ENCODE assay signal across 9 cellular contexts in the genomic region with DNA sequence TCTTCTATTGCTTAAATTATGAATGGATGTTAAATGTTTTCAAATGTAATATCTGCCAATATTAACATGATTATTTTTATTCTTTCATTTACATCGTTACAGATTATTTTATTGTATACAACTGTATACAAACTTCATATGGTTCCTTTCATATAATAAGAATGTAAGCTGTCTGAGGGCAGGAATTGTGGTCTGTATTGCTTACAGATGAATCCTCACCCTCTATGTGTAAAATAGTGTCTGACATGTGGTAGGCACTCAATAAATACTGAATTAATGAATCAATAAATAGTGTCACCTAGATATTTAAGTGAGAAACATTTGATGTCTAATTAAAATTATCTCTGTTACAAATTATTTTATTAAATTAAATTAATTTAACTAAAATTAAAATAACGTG. TPM values are rescaled to one million over a fixed set of nuclear protein-coding genes. Genes with fewer than 3 reads are reported as not detected.
"Had no signal": no experiment of that assay in that cellular context is flagged by ENCODE, and none has a peak within 500 bp of the region (broad histone marks: within the 10 kb centered on the region; RNA-seq: fewer than 3 reads in every experiment).

No MANE protein-coding gene starts in this region.

- ATAC-seq: GM23338 had no signal

- H3K4me3 ChIP-seq: GM23338 had no signal

- H3K4me2 ChIP-seq: GM23338 had no signal

- DNase-seq: H9, HCEC 1CT, IMR-90, KBM-7 had no signal

- H2AFZ ChIP-seq: GM23338 had no signal

- FAIRE-seq: H1, H54, HTR-8/SVneo had no signal

RNA-seq across cellular contexts. Expression of a gene that starts 7.8 kb away (rescaled TPM):
- total RNA-seq: GM23338, H1, H9, HT-29, IMR-90 had no signal
- polyA plus RNA-seq: GM23338, H1, IMR-90 had no signal

RNA-seq across cellular contexts. Expression of a gene that starts 41.8 kb away (rescaled TPM):
- total RNA-seq: GM23338, H1, H9, HT-29, IMR-90 had no signal
- polyA plus RNA-seq: GM23338, IMR-90 had no signal

RNA-seq across cellular contexts. Expression of a gene that starts 51.1 kb away (rescaled TPM):
- total RNA-seq: GM23338, H1, H9, HT-29, IMR-90 had no signal
- polyA plus RNA-seq: GM23338, IMR-90 had no signal
